In genomic region chr1:225735252-225736149, GRCh38 we compare ENCODE assay signal across 9 cellular contexts. TPM values are rescaled to one million over a fixed set of nuclear protein-coding genes. Genes with fewer than 3 reads are reported as not detected.
A peak's percentile ranks its signal among the peaks of the same experiment; 100 is the strongest.
DNase-seq lines count a peak whose midpoint lies in the region; ATAC-seq, FAIRE-seq and TF ChIP-seq lines count a peak whose summit lies in the region.
"Had no signal": no experiment of that assay in that cellular context is flagged by ENCODE, and none has a peak within 500 bp of the region (broad histone marks: within the 10 kb centered on the region; RNA-seq: fewer than 3 reads in every experiment).

No MANE protein-coding gene starts in this region.

- DNase-seq in NCI-H2029 (lab: John Stamatoyannopoulos, UW): peak; percentile 43
- peak; percentile 68 for DNase-seq in endothelial cell of umbilical vein (ENCODE audit: low read depth, low spot score)
- peak; percentile 86 for DNase-seq in myocyte (ENCODE audit: low read depth)
- DNase-seq in activated gamma-delta T cell (lab: John Stamatoyannopoulos, UW): no peak
- no peak for DNase-seq in activated T-cell treated with anti-CD3 and anti-CD28 coated beads, Interleukin-2, amount 50 U/mL, for 24 hours
- DNase-seq: CD4-positive, CD25-positive, alpha-beta regulatory T cell had no signal

- H2AFZ ChIP-seq in ACC112 (ENCODE audit: low read length, unreplicated experiment) (no peak overlapping the region), endothelial cell of umbilical vein (ENCODE audit: low read depth, low read length) (peak overlapping the region; percentile 49)

- H3K27me3 Mint-ChIP-seq in activated T-cell treated with anti-CD3 and anti-CD28 coated beads, Interleukin-2, amount 50 U/mL, for 24 hours: no peaks in the 10 kb centered on the region

- no peak overlapping the region for H3K4me2 ChIP-seq in endothelial cell of umbilical vein (ENCODE audit: insufficient read depth, low read length)

- CTCF ChIA-PET in endothelial cell of umbilical vein (lab: Charles Lee): interaction anchor here (0.7 to 2.6 kb wide), 6 partner anchors 10 to 37 kb away, joined by 3 to 6 read pairs (median 4); no protein-coding TSS in a partner anchor

- H3K4me1 ChIP-seq in ACC112 (ENCODE audit: control insufficient read depth, insufficient read depth, low read length, unreplicated experiment): peaks cover 26% of the 10 kb centered on the region
- peaks cover 18% of the 10 kb centered on the region for H3K4me1 ChIP-seq in endothelial cell of umbilical vein (ENCODE audit: control insufficient read depth, extremely low read depth, insufficient read depth, low read length)

- TF ChIP-seq CTCF in endothelial cell of umbilical vein (IDR thresholded peaks at IDR 0.05; ENCODE audit: extremely low read depth in 1 of 2, insufficient read depth in 1 of 2, low read depth in 1 of 2, low read length in 2 of 2): no peak

- H3K27me3 ChIP-seq in ACC112 (ENCODE audit: insufficient read depth, low read length) (no peaks in the 10 kb centered on the region), endothelial cell of umbilical vein (ENCODE audit: control insufficient read depth in 2 of 2, insufficient read depth in 2 of 2, low read length in 2 of 2) (no peaks in the 10 kb centered on the region)

- H3K9ac ChIP-seq in endothelial cell of umbilical vein (replicated peaks; ENCODE audit: extremely low read depth, insufficient read depth, low read length): no peak overlapping the region

- H3K36me3 Mint-ChIP-seq in activated T-cell treated with anti-CD3 and anti-CD28 coated beads, Interleukin-2, amount 50 U/mL, for 24 hours (ENCODE audit: low read depth): no peaks in the 10 kb centered on the region
- H3K36me3 Mint-ChIP-seq: CD4-positive, CD25-positive, alpha-beta regulatory T cell had no signal

- BruUV-seq in endothelial cell of umbilical vein (replicated peaks; lab: Mats Ljungman, UMichigan): no TSS peak

- no peaks in the 10 kb centered on the region for H3K9me3 ChIP-seq in endothelial cell of umbilical vein (replicated peaks; ENCODE audit: control insufficient read depth, insufficient read depth, low read length)

- FAIRE-seq in endothelial cell of umbilical vein (lab: Jason Lieb, UNC): peak; percentile 79

- no peak overlapping the region for H3K27ac Mint-ChIP-seq in activated T-cell treated with anti-CD3 and anti-CD28 coated beads, Interleukin-2, amount 50 U/mL, for 24 hours
- H3K27ac Mint-ChIP-seq: CD4-positive, CD25-positive, alpha-beta regulatory T cell had no signal

- H3K27ac ChIP-seq in ACC112 (ENCODE audit: low read depth, low read length) (peak overlapping the region; percentile 94), endothelial cell of umbilical vein (ENCODE audit: insufficient read depth, low read depth, low read length) (peak overlapping the region; percentile 9)

- TF ChIP-seq POLR2A in endothelial cell of umbilical vein (IDR thresholded peaks at IDR 0.05; ENCODE audit: low read depth, low read length): no peak

- H3K79me2 ChIP-seq in ACC112 (ENCODE audit: control insufficient read depth, insufficient read depth, low read length, unreplicated experiment): no peaks in the 10 kb centered on the region
- H3K79me2 ChIP-seq in endothelial cell of umbilical vein (ENCODE audit: control insufficient read depth, insufficient read depth, low read length): no peaks in the 10 kb centered on the region

- POLR2A ChIA-PET in endothelial cell of umbilical vein (lab: Charles Lee): no interaction called here

- no peaks in the 10 kb centered on the region for H3K9me3 Mint-ChIP-seq in activated T-cell treated with anti-CD3 and anti-CD28 coated beads, Interleukin-2, amount 50 U/mL, for 24 hours
- H3K9me3 Mint-ChIP-seq: CD4-positive, CD25-positive, alpha-beta regulatory T cell had no signal

- H3K9me1 ChIP-seq in endothelial cell of umbilical vein (replicated peaks; ENCODE audit: control insufficient read depth, extremely low read depth, insufficient read depth, low read length): no peaks in the 10 kb centered on the region

- ATAC-seq in GM21515 (IDR thresholded peaks at IDR 0.05; ENCODE audit: unreplicated experiment): no peak
- no peak for ATAC-seq in GM18519 (IDR thresholded peaks at IDR 0.05; ENCODE audit: low FRiP score, unreplicated experiment)

- no peaks in the 10 kb centered on the region for H4K20me1 ChIP-seq in endothelial cell of umbilical vein (replicated peaks; ENCODE audit: control insufficient read depth, extremely low read depth, insufficient read depth, low read length)

- intact Hi-C loops in endothelial cell of umbilical vein (cut with micrococcal nuclease): no loop called here

- no peaks in the 10 kb centered on the region for H3K36me3 ChIP-seq in ACC112 (ENCODE audit: insufficient read depth, low read length)
- no peaks in the 10 kb centered on the region for H3K36me3 ChIP-seq in endothelial cell of umbilical vein (ENCODE audit: control insufficient read depth in 2 of 2, extremely low read depth in 1 of 2, insufficient read depth in 2 of 2, low read length in 2 of 2)

- no peak overlapping the region for H3K4me3 Mint-ChIP-seq in activated T-cell treated with anti-CD3 and anti-CD28 coated beads, Interleukin-2, amount 50 U/mL, for 24 hours
- H3K4me3 Mint-ChIP-seq: CD4-positive, CD25-positive, alpha-beta regulatory T cell had no signal

- dilution Hi-C loops in endothelial cell of umbilical vein (cut with MboI; ENCODE audit: extremely low pct_ligation_motif_present, low sequenced_read_pairs): no loop called here

- no peaks in the 10 kb centered on the region for H3K4me1 Mint-ChIP-seq in activated T-cell treated with anti-CD3 and anti-CD28 coated beads, Interleukin-2, amount 50 U/mL, for 24 hours (ENCODE audit: low read depth)
- H3K4me1 Mint-ChIP-seq: CD4-positive, CD25-positive, alpha-beta regulatory T cell had no signal

- H3K4me3 ChIP-seq in ACC112 (ENCODE audit: low read depth, low read length) (peak overlapping the region; percentile 31), endothelial cell of umbilical vein (replicated peaks in 1 of 3; ENCODE audit: insufficient read depth in 1 of 3, low read depth in 1 of 3, low read length in 3 of 3) (no peak overlapping the region)

TF ChIP-seq in endothelial cell of umbilical vein, 7 proteins besides CTCF, POLR2A, EP300 and RAD21:
- TF ChIP-seq MYC (IDR thresholded peaks at IDR 0.05; ENCODE audit: low read depth, low read length) (no peak), EZH2 (IDR thresholded peaks at IDR 0.05; ENCODE audit: borderline replicate concordance, low read depth, low read length, severe bottlenecking) (no peak), FOS (IDR thresholded peaks at IDR 0.05; ENCODE audit: borderline replicate concordance, insufficient read depth, low read length) (no peak), POLR2AphosphoS5 (IDR thresholded peaks at IDR 0.05; ENCODE audit: insufficient read depth, low read depth, low read length) (no peak)
TF ChIP-seq in endothelial cell of umbilical vein: peak in this region for 0.

RNA-seq across cellular contexts. Expression of gene SRP9, which starts 42.1 kb away (rescaled TPM):
- total RNA-seq in endothelial cell of umbilical vein: 283 and 292 TPM in 2 replicates
- 217 and 384 TPM in 2 replicates for polyA plus RNA-seq in endothelial cell of umbilical vein
- 269 and 348 TPM in 2 replicates for polyA plus RNA-seq in endothelial cell of umbilical vein (2011; cell fraction: cytosol; rRNA removed)
- polyA plus RNA-seq in endothelial cell of umbilical vein (2011; cell fraction: nucleus; rRNA removed): 109 and 191 TPM in 2 replicates
- 251 and 296 TPM in 2 replicates for polyA plus RNA-seq in endothelial cell of umbilical vein (2012)
- polyA minus RNA-seq in endothelial cell of umbilical vein: 152 and 194 TPM in 2 replicates
- polyA minus RNA-seq in endothelial cell of umbilical vein (2011; cell fraction: cytosol; rRNA and poly(A)+ RNA removed): 103 TPM
- polyA minus RNA-seq in endothelial cell of umbilical vein (2011; cell fraction: nucleus; rRNA and poly(A)+ RNA removed): 32.3 and 44.7 TPM in 2 replicates
- 249 and 277 TPM in 2 replicates for total RNA-seq in myocyte
- 230 TPM for polyA plus RNA-seq in myocyte (2012)

Comparison
In these comparisons a context has a peak if more than half of its experiments do, and no peak if none do; other contexts are left out.
1. DNase-seq: peak in NCI-H2029 (single experiment), endothelial cell of umbilical vein (single experiment) and myocyte (single experiment); none in activated gamma-delta T cell (single experiment) and activated T-cell treated with anti-CD3 and anti-CD28 coated beads, Interleukin-2, amount 50 U/mL, for 24 hours (single experiment).